1 cellular context compared by ENCODE assay signal in the genomic region with DNA sequence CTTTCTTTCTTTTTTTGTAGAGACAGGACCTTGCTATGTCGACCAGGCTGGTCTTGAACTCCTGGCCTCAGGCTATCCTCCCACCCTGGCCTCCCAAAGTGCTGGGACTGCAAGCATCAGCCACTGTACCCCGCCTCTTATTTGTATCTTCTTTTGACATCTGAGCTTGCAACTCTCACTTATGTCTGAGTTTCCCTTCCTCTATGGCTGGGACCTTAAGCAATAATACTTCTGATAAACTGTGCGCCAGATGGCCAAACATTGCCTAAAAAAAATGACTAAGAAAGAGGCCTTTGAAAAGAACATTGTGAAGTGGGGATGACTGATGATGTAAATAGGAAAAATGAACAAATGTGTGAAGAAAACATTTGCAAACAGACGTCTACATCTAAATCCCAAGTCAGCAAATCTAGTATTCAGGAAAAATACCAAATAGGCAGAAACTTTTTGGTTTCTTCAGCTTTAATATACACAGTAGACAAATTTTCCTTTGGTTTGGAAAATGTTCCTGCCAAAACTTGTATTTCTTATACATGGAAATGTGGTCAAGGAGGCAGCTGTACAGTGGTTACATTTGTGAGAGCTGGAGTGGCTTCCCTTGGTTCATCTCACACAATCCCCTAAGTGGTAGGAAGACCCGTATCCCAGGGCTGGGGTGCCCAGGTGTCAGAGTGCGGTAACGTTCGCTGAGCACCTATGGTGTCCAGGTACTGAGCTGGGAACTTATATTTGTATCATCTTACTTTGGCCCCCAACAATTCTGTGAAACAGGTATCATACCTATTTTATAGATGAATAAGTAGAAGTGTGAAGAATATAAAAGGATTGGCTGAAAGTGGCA.
A peak's percentile ranks its signal among the peaks of the same experiment; 100 is the strongest.
TF ChIP-seq lines count a peak whose summit lies in the region.

No MANE protein-coding gene starts in this region.

TF ChIP-seq in K562, 482 proteins besides CTCF, POLR2A, EP300 and RAD21 (continued from another document):
- TF ChIP-seq ZNF609 (CRISPR knock-in tag; IDR thresholded peaks at IDR 0.05; ENCODE audit: borderline replicate concordance) (no peak), CEBPG (CRISPR knock-in tag; IDR thresholded peaks at IDR 0.05) (no peak), CEBPG (tag; conservative IDR thresholded peaks at IDR 0.05 in 1 of 2, IDR thresholded peaks at IDR 0.05 in 1 of 2) (peak; percentile 44 to 45; a peak in 1 of 4 replicates), REST (CRISPR knock-in tag; IDR thresholded peaks at IDR 0.05; ENCODE audit: low read depth) (no peak), CBFA2T3 (IDR thresholded peaks at IDR 0.05) (peak; percentile 14; the same call in 1 of the 2 replicates), ZNF764 (CRISPR knock-in tag; IDR thresholded peaks at IDR 0.05; ENCODE audit: low read depth) (no peak), MAFG (tag; conservative IDR thresholded peaks at IDR 0.05) (peak; percentile 76), RUNX1 (IDR thresholded peaks at IDR 0.05; ENCODE audit: low read depth) (no peak), KDM4B (IDR thresholded peaks at IDR 0.05; ENCODE audit: borderline replicate concordance in 2 of 2, low read depth in 1 of 2) (no peak), GTF3C2 (IDR thresholded peaks at IDR 0.05; ENCODE audit: borderline replicate concordance, extremely low read depth, insufficient read length) (peak; percentile 38), ARID1B (IDR thresholded peaks at IDR 0.05) (no peak), DPF2 (IDR thresholded peaks at IDR 0.05) (peak; percentile 34; the same call in 1 of the 2 replicates), SLC30A9 (CRISPR knock-in tag; IDR thresholded peaks at IDR 0.05) (no peak), SIN3B (IDR thresholded peaks at IDR 0.05; ENCODE audit: low read depth) (no peak), MAFF (IDR thresholded peaks at IDR 0.05; ENCODE audit: low read length) (peak; percentile 51), C11orf30 (IDR thresholded peaks at IDR 0.05; ENCODE audit: low read depth) (peak; percentile 84), CEBPB (tag; IDR thresholded peaks at IDR 0.05) (peak; percentile 77)
